Comparison of ENCODE assay signal across 9 cellular contexts in the genomic region with DNA sequence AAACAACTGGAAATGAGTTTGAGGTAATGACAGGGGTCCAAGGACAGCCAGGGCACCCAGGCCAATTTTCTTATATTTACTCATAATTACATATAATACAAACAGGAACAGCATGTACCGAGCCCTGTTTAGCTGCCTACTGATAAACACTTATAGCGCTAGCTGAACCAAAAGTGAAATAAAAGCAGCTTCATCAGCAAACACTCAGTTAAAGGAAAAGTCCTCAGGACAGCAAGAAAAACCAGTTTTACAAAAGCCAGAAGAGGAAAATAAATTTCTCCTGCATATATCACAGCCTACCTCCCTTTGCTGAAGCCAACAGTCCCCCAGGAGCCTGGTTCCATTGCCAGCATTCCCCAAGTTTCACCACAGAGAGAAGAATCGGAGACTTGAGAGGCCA. TPM values are rescaled to one million over a fixed set of nuclear protein-coding genes. Genes with fewer than 3 reads are reported as not detected.
"Had no signal": no experiment of that assay in that cellular context is flagged by ENCODE, and none has a peak within 500 bp of the region (broad histone marks: within the 10 kb centered on the region; RNA-seq: fewer than 3 reads in every experiment).

No MANE protein-coding gene starts in this region.

RNA-seq across cellular contexts. Expression of a gene that starts 49.8 kb away (rescaled TPM):
- total RNA-seq: suprapubic skin, temporal lobe, thoracic aorta, thyroid gland, transverse colon, ureter, urinary bladder, uterus, vagina had no signal
